In genomic region chr16:85820604-85821372, GRCh38 we compare ENCODE assay signal across 1 cellular context.
A peak's percentile ranks its signal among the peaks of the same experiment; 100 is the strongest.
TF ChIP-seq lines count a peak whose summit lies in the region.

No MANE protein-coding gene starts in this region.

TF ChIP-seq in GM12878, 131 proteins besides CTCF, POLR2A, EP300 and RAD21:
- peak; percentile 37; the same call in 1 of the 2 replicates for TF ChIP-seq MLLT1 (IDR thresholded peaks at IDR 0.05)
- peak; percentile 35; the same call in 1 of the 2 replicates for TF ChIP-seq SMARCA5 (IDR thresholded peaks at IDR 0.05)
- no peak for TF ChIP-seq ZNF622 (IDR thresholded peaks at IDR 0.05)
- peak; percentile 41; the same call in 1 of the 2 replicates for TF ChIP-seq ZSCAN29 (IDR thresholded peaks at IDR 0.05)
- no peak for TF ChIP-seq REST (IDR thresholded peaks at IDR 0.05; ENCODE audit: low read depth, low read length)
- TF ChIP-seq TAF1 (IDR thresholded peaks at IDR 0.05; ENCODE audit: borderline replicate concordance, low read depth, low read length), result no peak
- TF ChIP-seq HDAC2 (IDR thresholded peaks at IDR 0.05), result no peak
- no peak for TF ChIP-seq MEF2A (IDR thresholded peaks at IDR 0.05; ENCODE audit: insufficient read depth, low read depth, low read length)
